25 cellular contexts compared by ENCODE assay signal in genomic region chr16:30000768-30001631, GRCh38. TPM values are rescaled to one million over a fixed set of nuclear protein-coding genes. Genes with fewer than 3 reads are reported as not detected.
A peak's percentile ranks its signal among the peaks of the same experiment; 100 is the strongest.
DNase-seq lines count a peak whose midpoint lies in the region; ATAC-seq, FAIRE-seq and TF ChIP-seq lines count a peak whose summit lies in the region.
"Had no signal": no experiment of that assay in that cellular context is flagged by ENCODE, and none has a peak within 500 bp of the region (broad histone marks: within the 10 kb centered on the region; RNA-seq: fewer than 3 reads in every experiment).

No MANE protein-coding gene starts in this region.

- CTCF ChIA-PET in RWPE1 (lab: Yijun Ruan, JAX): interaction anchor here (0.7 kb wide), 1 partner anchor 89 kb away, joined by 4 read pairs; no protein-coding TSS in a partner anchor

- POLR2A ChIA-PET in RWPE1 (lab: Yijun Ruan, JAX; ENCODE audit: low non-redundant PET): no interaction called here

- FAIRE-seq in RCC 7860 (lab: Jason Lieb, UNC): no peak
- FAIRE-seq: colon, GM12892, keratinocyte had no signal

- H3K36me3 ChIP-seq in iPS-15b (ENCODE audit: control insufficient read depth, insufficient read depth, low read length): peaks cover 30% of the 10 kb centered on the region

- H3K27ac Mint-ChIP-seq in natural killer cell treated with Interleukin-12 subunit alpha and Interleukin-12 subunit beta and Interleukin-15 and Interleukin-18, amount 100 ng/mL, for 72 hours: no peak overlapping the region
- H3K27ac Mint-ChIP-seq in natural killer cell: no peak overlapping the region
- H3K27ac Mint-ChIP-seq: activated naive CD8-positive, alpha-beta T cell treated with anti-CD3 and anti-CD28 coated beads, Interleukin-2, amount 10 ng/mL, durations not matched to agents 7 days and 5 days; T-cell had no signal

- H3K4me3 Mint-ChIP-seq in natural killer cell treated with Interleukin-12 subunit alpha and Interleukin-12 subunit beta and Interleukin-15 and Interleukin-18, amount 100 ng/mL, for 72 hours: no peak overlapping the region
- no peak overlapping the region for H3K4me3 Mint-ChIP-seq in natural killer cell
- H3K4me3 Mint-ChIP-seq: activated CD4-positive, alpha-beta T cell treated with anti-CD3 and anti-CD28 coated beads for 36 hours; activated naive CD8-positive, alpha-beta T cell treated with anti-CD3 and anti-CD28 coated beads, Interleukin-2, amount 10 ng/mL, durations not matched to agents 7 days and 5 days; T-cell had no signal

- H3K27me3 ChIP-seq in iPS-15b (ENCODE audit: control insufficient read depth, insufficient read depth, low read length): no peaks in the 10 kb centered on the region
- H3K27me3 ChIP-seq: body of pancreas, heart right ventricle had no signal

- peak overlapping the region; percentile 42 for H3K4me3 ChIP-seq in iPS-15b (ENCODE audit: low read depth, low read length)
- H3K4me3 ChIP-seq: body of pancreas, heart right ventricle had no signal

- intact Hi-C loops in natural killer cell (cut with micrococcal nuclease): no loop called here

- H3K9ac ChIP-seq in iPS-15b (ENCODE audit: low read depth, low read length): no peak overlapping the region
- H3K9ac ChIP-seq: KMS-11 had no signal

- peak; percentile 60 for DNase-seq in natural killer cell treated with Interleukin-12 subunit alpha and Interleukin-12 subunit beta and Interleukin-15 and Interleukin-18, amount 100 ng/mL, for 72 hours (ENCODE audit: low spot score)
- DNase-seq in natural killer cell (no peak), RWPE1 (ENCODE audit: low spot score) (no peak), anterior cingulate cortex (lab: John Stamatoyannopoulos, UW) (no peak), RCC 7860 (ENCODE audit: low spot score) (no peak), nucleus accumbens (lab: John Stamatoyannopoulos, UW) (no peak)
- DNase-seq: activated CD4-positive, alpha-beta T cell treated with anti-CD3 and anti-CD28 coated beads for 36 hours; activated naive CD8-positive, alpha-beta T cell treated with anti-CD3 and anti-CD28 coated beads, Interleukin-2, amount 10 ng/mL, durations not matched to agents 7 days and 5 days; body of pancreas; CD4-positive, CD25-positive, alpha-beta regulatory T cell; DMS153; heart right ventricle; NCI-H1930; NCI-H510A; NK-92 treated with Interleukin-12 subunit alpha and Interleukin-12 subunit beta, amount 100 ng/mL, for 24 hours; stimulated activated CD4-positive, alpha-beta T cell treated with anti-CD3 and anti-CD28 coated beads, Interleukin-2, amount 100 ng/mL, for 24 hours; stimulated activated naive CD4-positive, alpha-beta T cell; T-cell had no signal

- no peak for ATAC-seq in natural killer cell treated with Interleukin-12 subunit alpha and Interleukin-12 subunit beta and Interleukin-15 and Interleukin-18, amount 100 ng/mL, for 72 hours
- no peak for ATAC-seq in natural killer cell
- ATAC-seq in HG03469 (IDR thresholded peaks at IDR 0.05; ENCODE audit: unreplicated experiment): no peak
- ATAC-seq: activated CD4-positive, alpha-beta T cell treated with anti-CD3 and anti-CD28 coated beads for 36 hours; body of pancreas; heart right ventricle; T-cell had no signal

- H3K4me1 Mint-ChIP-seq in natural killer cell treated with Interleukin-12 subunit alpha and Interleukin-12 subunit beta and Interleukin-15 and Interleukin-18, amount 100 ng/mL, for 72 hours (ENCODE audit: low read depth in 2 of 2): peaks cover 20 to 34% of the 10 kb centered on the region in 2 donors
- peaks cover 11 to 37% of the 10 kb centered on the region in 2 donors for H3K4me1 Mint-ChIP-seq in natural killer cell

- TF ChIP-seq CTCF in natural killer cell (IDR thresholded peaks at IDR 0.05) (no peak), RWPE1 (conservative IDR thresholded peaks at IDR 0.05; ENCODE audit: low read depth) (no peak)

- no peaks in the 10 kb centered on the region for H3K9me3 ChIP-seq in iPS-15b (ENCODE audit: control insufficient read depth, insufficient read depth, low read length)
- H3K9me3 ChIP-seq: body of pancreas, heart right ventricle had no signal

- H3K27ac ChIP-seq in RWPE1: peak overlapping the region; percentile 59
- H3K27ac ChIP-seq: body of pancreas, heart right ventricle, KMS-11 had no signal

- no peaks in the 10 kb centered on the region for H3K27me3 Mint-ChIP-seq in natural killer cell treated with Interleukin-12 subunit alpha and Interleukin-12 subunit beta and Interleukin-15 and Interleukin-18, amount 100 ng/mL, for 72 hours
- no peaks in the 10 kb centered on the region for H3K27me3 Mint-ChIP-seq in natural killer cell (ENCODE audit: low read depth in 2 of 2)
- H3K27me3 Mint-ChIP-seq: activated CD4-positive, alpha-beta T cell treated with anti-CD3 and anti-CD28 coated beads for 36 hours; activated naive CD8-positive, alpha-beta T cell treated with anti-CD3 and anti-CD28 coated beads, Interleukin-2, amount 10 ng/mL, durations not matched to agents 7 days and 5 days; CD4-positive, CD25-positive, alpha-beta regulatory T cell; T-cell had no signal

- peaks cover 2% of the 10 kb centered on the region for H3K4me1 ChIP-seq in iPS-15b (ENCODE audit: control insufficient read depth, insufficient read depth, low read length)

- no peaks in the 10 kb centered on the region for H3K9me3 Mint-ChIP-seq in natural killer cell treated with Interleukin-12 subunit alpha and Interleukin-12 subunit beta and Interleukin-15 and Interleukin-18, amount 100 ng/mL, for 72 hours
- no peaks in the 10 kb centered on the region for H3K9me3 Mint-ChIP-seq in natural killer cell
- H3K9me3 Mint-ChIP-seq: activated naive CD8-positive, alpha-beta T cell treated with anti-CD3 and anti-CD28 coated beads, Interleukin-2, amount 10 ng/mL, durations not matched to agents 7 days and 5 days; CD4-positive, CD25-positive, alpha-beta regulatory T cell; T-cell had no signal

- peaks cover 5% of the 10 kb centered on the region for H3K36me3 Mint-ChIP-seq in natural killer cell treated with Interleukin-12 subunit alpha and Interleukin-12 subunit beta and Interleukin-15 and Interleukin-18, amount 100 ng/mL, for 72 hours
- H3K36me3 Mint-ChIP-seq in natural killer cell: no peaks in the 10 kb centered on the region

RNA-seq across cellular contexts. Expression of gene INO80E, which starts 5.0 kb away (rescaled TPM):
- total RNA-seq in natural killer cell treated with Interleukin-12 subunit alpha and Interleukin-12 subunit beta and Interleukin-15 and Interleukin-18, amount 100 ng/mL, for 72 hours: 100 to 1,000 TPM; 101 to 133 TPM
- total RNA-seq in natural killer cell: 100 to 1,000 TPM in 1 of 3 donors, 10 to 100 TPM in 2; 75.0 to 107 (median 99.5) TPM

RNA-seq across cellular contexts. Expression of gene HIRIP3, which starts 5.6 kb away (rescaled TPM):
- 10 to 100 TPM; 30.0 to 40.8 TPM for total RNA-seq in natural killer cell treated with Interleukin-12 subunit alpha and Interleukin-12 subunit beta and Interleukin-15 and Interleukin-18, amount 100 ng/mL, for 72 hours
- total RNA-seq in natural killer cell: 10 to 100 TPM; 11.1 to 13.4 (median 12.7) TPM

RNA-seq across cellular contexts. Expression of gene DOC2A, which starts 9.8 kb away (rescaled TPM):
- total RNA-seq in natural killer cell treated with Interleukin-12 subunit alpha and Interleukin-12 subunit beta and Interleukin-15 and Interleukin-18, amount 100 ng/mL, for 72 hours: not detected
- total RNA-seq in natural killer cell: not detected
- total RNA-seq: activated naive CD8-positive, alpha-beta T cell treated with anti-CD3 and anti-CD28 coated beads, Interleukin-2, amount 10 ng/mL, durations not matched to agents 7 days and 5 days; CD4-positive, CD25-positive, alpha-beta regulatory T cell had no signal

RNA-seq across cellular contexts. Expression of gene C16orf92, which starts 22.0 kb away (rescaled TPM):
- total RNA-seq in natural killer cell treated with Interleukin-12 subunit alpha and Interleukin-12 subunit beta and Interleukin-15 and Interleukin-18, amount 100 ng/mL, for 72 hours: not detected
- not detected for total RNA-seq in natural killer cell
- total RNA-seq: activated CD4-positive, alpha-beta T cell treated with anti-CD3 and anti-CD28 coated beads for 36 hours; activated naive CD8-positive, alpha-beta T cell treated with anti-CD3 and anti-CD28 coated beads, Interleukin-2, amount 10 ng/mL, durations not matched to agents 7 days and 5 days; body of pancreas; CD4-positive, CD25-positive, alpha-beta regulatory T cell; heart right ventricle; skeletal muscle tissue; T-cell had no signal

RNA-seq across cellular contexts. Expression of gene TAOK2, which starts 27.3 kb away (rescaled TPM):
- 10 to 100 TPM; 39.6 to 66.8 TPM for total RNA-seq in natural killer cell treated with Interleukin-12 subunit alpha and Interleukin-12 subunit beta and Interleukin-15 and Interleukin-18, amount 100 ng/mL, for 72 hours
- 10 to 100 TPM; 35.3 to 42.8 (median 41.5) TPM for total RNA-seq in natural killer cell
